ENCODE assay signal across 8 cellular contexts in genomic region chr19:38619361-38620174, GRCh38. TPM values are rescaled to one million over a fixed set of nuclear protein-coding genes. Genes with fewer than 3 reads are reported as not detected.
DNase-seq lines count a peak whose midpoint lies in the region; ATAC-seq and TF ChIP-seq lines count a peak whose summit lies in the region.

No MANE protein-coding gene starts in this region.

- H3K27ac Mint-ChIP-seq in activated CD4-positive, alpha-beta memory T cell treated with anti-CD3 and anti-CD28 coated beads, Interleukin-2, amount 10 ng/mL, durations not matched to agents 7 days and 5 days: peak overlapping the region; percentile 93
- peak overlapping the region; percentile 96 for H3K27ac Mint-ChIP-seq in stimulated activated effector memory CD8-positive, alpha-beta T cell treated with anti-CD3 and anti-CD28 coated beads, Interleukin-12 subunit alpha, Interleukin-12 subunit beta, amount 100 ng/mL, for 72 hours

- H3K36me3 ChIP-seq in HEK293 (ENCODE audit: control insufficient read depth in 2 of 2, insufficient read depth in 1 of 2, low read length in 2 of 2) (peaks cover 38 to 40% of the 10 kb centered on the region in 2 experiments), iPS DF 6.9 (ENCODE audit: control insufficient read depth, insufficient read depth, low read length) (peaks cover 10% of the 10 kb centered on the region)

- 0 out of 2 replicates have a peak, but pooled peaks have one; percentile 10 for TF ChIP-seq CTCF in HEK293 (tag by site-specific recombination; IDR thresholded peaks at IDR 0.05)

- H3K9me3 ChIP-seq in HEK293 (ENCODE audit: control insufficient read depth, insufficient read depth, low read depth, low read length) (no peaks in the 10 kb centered on the region), iPS DF 6.9 (ENCODE audit: control insufficient read depth, insufficient read depth, low read length) (no peaks in the 10 kb centered on the region)

- H3K27me3 ChIP-seq in iPS DF 6.9 (ENCODE audit: control insufficient read depth, insufficient read depth, low read length): no peaks in the 10 kb centered on the region

- POLR2A ChIA-PET in HEK293 (lab: Yijun Ruan, JAX): interaction anchor here (0.5 to 4.4 kb wide), 48 partner anchors 8 to 1685 kb away, joined by 3 to 84 read pairs (median 6); partner anchors contain the start of genes ACTN4, ECH1, FAM98C and GGN
- POLR2A ChIA-PET in activated CD4-positive, alpha-beta memory T cell treated with anti-CD3 and anti-CD28 coated beads, Interleukin-2, amount 10 ng/mL, durations not matched to agents 7 days and 5 days (lab: Charles Lee): interaction anchor here (0.9 to 3.8 kb wide), 19 partner anchors 15 to 311 kb away, joined by 3 to 24 read pairs (median 5); partner anchors contain the start of genes ACTN4, FAM98C, MRPS12 and RINL

- no peak for DNase-seq in activated CD4-positive, alpha-beta memory T cell treated with anti-CD3 and anti-CD28 coated beads, Interleukin-2, amount 10 ng/mL, durations not matched to agents 7 days and 5 days
- DNase-seq in iPS DF 6.9 (ENCODE audit: low read depth, low spot score) (no peak), SKM-1 (lab: John Stamatoyannopoulos, UW; ENCODE audit: unreplicated experiment) (no peak), RKO (ENCODE audit: low spot score) (no peak)
- DNase-seq in stimulated activated effector memory CD8-positive, alpha-beta T cell treated with anti-CD3 and anti-CD28 coated beads, Interleukin-12 subunit alpha, Interleukin-12 subunit beta, amount 100 ng/mL, for 72 hours (ENCODE audit: low spot score in 2 of 2): no peak

- H3K4me3 ChIP-seq in HEK293 (ENCODE audit: low read depth, low read length) (peak overlapping the region; percentile 65), iPS DF 6.9 (ENCODE audit: low read length) (peak overlapping the region; percentile 77)

- H3K27me3 Mint-ChIP-seq in activated CD4-positive, alpha-beta memory T cell treated with anti-CD3 and anti-CD28 coated beads, Interleukin-2, amount 10 ng/mL, durations not matched to agents 7 days and 5 days: no peaks in the 10 kb centered on the region

- CTCF ChIA-PET in HEK293 (lab: Yijun Ruan, JAX): interaction anchor here (0.7 to 5.1 kb wide), 8 partner anchors 13 to 217 kb away, joined by 3 to 61 read pairs (median 6); partner anchors contain the start of gene FAM98C
- CTCF ChIA-PET in activated CD4-positive, alpha-beta memory T cell treated with anti-CD3 and anti-CD28 coated beads, Interleukin-2, amount 10 ng/mL, durations not matched to agents 7 days and 5 days (lab: Charles Lee): interaction anchor here (0.7 to 5.9 kb wide), 17 partner anchors 8 to 311 kb away, joined by 3 to 43 read pairs (median 6); partner anchors contain the start of genes ACTN4, FAM98C, MRPS12 and PSMD8

- peak overlapping the region; percentile 99 for H3K4me3 Mint-ChIP-seq in activated CD4-positive, alpha-beta memory T cell treated with anti-CD3 and anti-CD28 coated beads, Interleukin-2, amount 10 ng/mL, durations not matched to agents 7 days and 5 days
- H3K4me3 Mint-ChIP-seq in stimulated activated effector memory CD8-positive, alpha-beta T cell treated with anti-CD3 and anti-CD28 coated beads, Interleukin-12 subunit alpha, Interleukin-12 subunit beta, amount 100 ng/mL, for 72 hours: peak overlapping the region; percentile 100

- H3K4me1 ChIP-seq in HEK293 (ENCODE audit: control insufficient read depth, insufficient read depth, low read length): peaks cover 16% of the 10 kb centered on the region
- peaks cover 5% of the 10 kb centered on the region for H3K4me1 ChIP-seq in iPS DF 6.9 (ENCODE audit: control insufficient read depth, insufficient read depth, low read length)

- peaks cover 74% of the 10 kb centered on the region for H3K36me3 Mint-ChIP-seq in activated CD4-positive, alpha-beta memory T cell treated with anti-CD3 and anti-CD28 coated beads, Interleukin-2, amount 10 ng/mL, durations not matched to agents 7 days and 5 days (ENCODE audit: low read depth)
- H3K36me3 Mint-ChIP-seq in stimulated activated effector memory CD8-positive, alpha-beta T cell treated with anti-CD3 and anti-CD28 coated beads, Interleukin-12 subunit alpha, Interleukin-12 subunit beta, amount 100 ng/mL, for 72 hours: peaks cover 83% of the 10 kb centered on the region

- ATAC-seq in stimulated activated effector memory CD8-positive, alpha-beta T cell treated with anti-CD3 and anti-CD28 coated beads, Interleukin-12 subunit alpha, Interleukin-12 subunit beta, amount 100 ng/mL, for 72 hours: no peak
- no peak for ATAC-seq in HG03135 (IDR thresholded peaks at IDR 0.05; ENCODE audit: unreplicated experiment)
- no peak for ATAC-seq in GM18909 (IDR thresholded peaks at IDR 0.05; ENCODE audit: poor library complexity, unreplicated experiment)

- H3K4me1 Mint-ChIP-seq in activated CD4-positive, alpha-beta memory T cell treated with anti-CD3 and anti-CD28 coated beads, Interleukin-2, amount 10 ng/mL, durations not matched to agents 7 days and 5 days: peaks cover 43% of the 10 kb centered on the region
- H3K4me1 Mint-ChIP-seq in stimulated activated effector memory CD8-positive, alpha-beta T cell treated with anti-CD3 and anti-CD28 coated beads, Interleukin-12 subunit alpha, Interleukin-12 subunit beta, amount 100 ng/mL, for 72 hours: peaks cover 53% of the 10 kb centered on the region

- no peaks in the 10 kb centered on the region for H3K9me3 Mint-ChIP-seq in activated CD4-positive, alpha-beta memory T cell treated with anti-CD3 and anti-CD28 coated beads, Interleukin-2, amount 10 ng/mL, durations not matched to agents 7 days and 5 days
- H3K9me3 Mint-ChIP-seq in stimulated activated effector memory CD8-positive, alpha-beta T cell treated with anti-CD3 and anti-CD28 coated beads, Interleukin-12 subunit alpha, Interleukin-12 subunit beta, amount 100 ng/mL, for 72 hours: no peaks in the 10 kb centered on the region

- peak overlapping the region; percentile 94 for H3K27ac ChIP-seq in HEK293 (ENCODE audit: extremely low read depth, low read depth, low read length)
- H3K27ac ChIP-seq in iPS DF 6.9 (ENCODE audit: low read length): no peak overlapping the region

- whole genome bisulfite sequencing in iPS DF 6.9 (ENCODE audit: insufficient coverage, insufficient read length): no CpG with 5 or more reads among the region's 21 CpGs

TF ChIP-seq in HEK293, 187 proteins besides CTCF, POLR2A, EP300 and RAD21 (continues in another document):
- TF ChIP-seq ZNF239 (tag by site-specific recombination; IDR thresholded peaks at IDR 0.05): no peak
- peak; percentile 20; the same call in 1 of the 2 replicates for TF ChIP-seq KLF16 (tag by site-specific recombination; IDR thresholded peaks at IDR 0.05)
- 0 out of 2 replicates have a peak, but pooled peaks have one; percentile 4 for TF ChIP-seq YY2 (tag by site-specific recombination; IDR thresholded peaks at IDR 0.05)
- no peak for TF ChIP-seq ZNF19 (tag by site-specific recombination; IDR thresholded peaks at IDR 0.05; ENCODE audit: low read depth)
- TF ChIP-seq, protein P1, sequence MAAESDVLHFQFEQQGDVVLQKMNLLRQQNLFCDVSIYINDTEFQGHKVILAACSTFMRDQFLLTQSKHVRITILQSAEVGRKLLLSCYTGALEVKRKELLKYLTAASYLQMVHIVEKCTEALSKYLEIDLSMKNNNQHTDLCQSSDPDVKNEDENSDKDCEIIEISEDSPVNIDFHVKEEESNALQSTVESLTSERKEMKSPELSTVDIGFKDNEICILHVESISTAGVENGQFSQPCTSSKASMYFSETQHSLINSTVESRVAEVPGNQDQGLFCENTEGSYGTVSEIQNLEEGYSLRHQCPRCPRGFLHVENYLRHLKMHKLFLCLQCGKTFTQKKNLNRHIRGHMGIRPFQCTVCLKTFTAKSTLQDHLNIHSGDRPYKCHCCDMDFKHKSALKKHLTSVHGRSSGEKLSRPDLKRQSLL (tag by site-specific recombination; IDR thresholded peaks at IDR 0.05): no peak
- TF ChIP-seq ZNF639 (tag by site-specific recombination; IDR thresholded peaks at IDR 0.05): no peak
- no peak for TF ChIP-seq GFI1B (tag by site-specific recombination; IDR thresholded peaks at IDR 0.05)
- TF ChIP-seq INSM2 (tag by site-specific recombination; IDR thresholded peaks at IDR 0.05): no peak
- 0 out of 2 replicates have a peak, but pooled peaks have one; percentile 1 for TF ChIP-seq ZBTB20 (tag by site-specific recombination; IDR thresholded peaks at IDR 0.05)

RNA-seq across cellular contexts. Expression of gene EIF3K, which starts 0.6 kb away (rescaled TPM):
- total RNA-seq in activated CD4-positive, alpha-beta memory T cell treated with anti-CD3 and anti-CD28 coated beads, Interleukin-2, amount 10 ng/mL, durations not matched to agents 7 days and 5 days: 100 to 1,000 TPM; 297 TPM

RNA-seq across cellular contexts. Expression of gene MAP4K1, which starts 1.8 kb away (rescaled TPM):
- total RNA-seq in activated CD4-positive, alpha-beta memory T cell treated with anti-CD3 and anti-CD28 coated beads, Interleukin-2, amount 10 ng/mL, durations not matched to agents 7 days and 5 days: 100 to 1,000 TPM; 374 to 383 TPM

RNA-seq across cellular contexts. Expression of gene ACTN4, which starts 27.9 kb away (rescaled TPM):
- total RNA-seq in activated CD4-positive, alpha-beta memory T cell treated with anti-CD3 and anti-CD28 coated beads, Interleukin-2, amount 10 ng/mL, durations not matched to agents 7 days and 5 days: 100 to 1,000 TPM; 532 to 534 TPM
